ENCODE assay signal across 14 cellular contexts in genomic region chr6:157845493-157846259, GRCh38. TPM values are rescaled to one million over a fixed set of nuclear protein-coding genes. Genes with fewer than 3 reads are reported as not detected.
A peak's percentile ranks its signal among the peaks of the same experiment; 100 is the strongest.
DNase-seq lines count a peak whose midpoint lies in the region; ATAC-seq, FAIRE-seq and TF ChIP-seq lines count a peak whose summit lies in the region.
"Had no signal": no experiment of that assay in that cellular context is flagged by ENCODE, and none has a peak within 500 bp of the region (broad histone marks: within the 10 kb centered on the region; RNA-seq: fewer than 3 reads in every experiment).

No MANE protein-coding gene starts in this region.

- intact Hi-C loops in right lobe of liver (cut with DNase I) = no loop called here

- 85% methylated on average over 6 of the region's 6 CpGs for WGBS in right lobe of liver (ENCODE audit: insufficient coverage, low coverage, low lambda C conversion rate, missing lambda C conversion rate)

- TF ChIP-seq CTCF in RWPE2 (IDR thresholded peaks at IDR 0.05; ENCODE audit: poor library complexity, severe bottlenecking) (no peak), right lobe of liver (IDR thresholded peaks at IDR 0.05) (no peak)

- H3K36me3 ChIP-seq in BLaER1 treated with 17β-estradiol and CSF1 and Interleukin-3, amounts not matched to agents 10 nM and 100 nM = no peaks in the 10 kb centered on the region
- peaks cover 3% of the 10 kb centered on the region; the same call in 1 of the 2 replicates for H3K36me3 ChIP-seq in RWPE2 (ENCODE audit: low read depth)
- H3K36me3 ChIP-seq in right lobe of liver = no peaks in the 10 kb centered on the region
- H3K36me3 ChIP-seq: BE2C had no signal

- H3K4me3 ChIP-seq in BLaER1 treated with 17β-estradiol and CSF1 and Interleukin-3, amounts not matched to agents 10 nM and 100 nM = no peak overlapping the region
- H3K4me3 ChIP-seq in RWPE2 (ENCODE audit: severe bottlenecking) (no peak overlapping the region), right lobe of liver (no peak overlapping the region)

- H3K9ac ChIP-seq in BLaER1 treated with 17β-estradiol and CSF1 and Interleukin-3, amounts not matched to agents 10 nM and 100 nM = peak overlapping the region in 1 of 11 experiments; percentile 42; a peak in 1 of 22 replicates

- peak overlapping the region in 1 of 11 experiments; percentile 4; a peak in 1 of 22 replicates for H3K27ac ChIP-seq in BLaER1 treated with 17β-estradiol and CSF1 and Interleukin-3, amounts not matched to agents 10 nM and 100 nM
- peak overlapping the region; percentile 31 for H3K27ac ChIP-seq in RWPE2 (ENCODE audit: poor library complexity, severe bottlenecking)
- no peak overlapping the region for H3K27ac ChIP-seq in right lobe of liver

- DNase-seq in RWPE2 (ENCODE audit: low spot score) (no peak), right lobe of liver (no peak), SK-N-DZ (ENCODE audit: low spot score) (no peak)
- DNase-seq: activated CD8-positive, alpha-beta memory T cell treated with anti-CD3 and anti-CD28 coated beads, Interleukin-2, amount 50 U/mL, for 48 hours; BE2C; DMS53; NCI-H1930; SHP77 treated with DMSO at 0.1 percent for 48 hours; stimulated activated CD4-positive, alpha-beta T cell treated with anti-CD3 and anti-CD28 coated beads, Interleukin-2, amount 100 ng/mL, for 48 hours had no signal

- H3K27me3 ChIP-seq in BLaER1 treated with 17β-estradiol and CSF1 and Interleukin-3, amounts not matched to agents 10 nM and 100 nM = no peaks in the 10 kb centered on the region
- H3K27me3 ChIP-seq in RWPE2 (ENCODE audit: insufficient read depth, poor library complexity, severe bottlenecking) (no peaks in the 10 kb centered on the region), right lobe of liver (no peaks in the 10 kb centered on the region)
- H3K27me3 ChIP-seq: BE2C had no signal

- H3K4me2 ChIP-seq in BLaER1 treated with 17β-estradiol and CSF1 and Interleukin-3, amounts not matched to agents 10 nM and 100 nM = peak overlapping the region; percentile 11 to 80 (median 47); a peak in 19 of 22 replicates

- TF ChIP-seq POLR2A in right lobe of liver (IDR thresholded peaks at IDR 0.05) = no peak

- H3K9me3 ChIP-seq in BLaER1 treated with 17β-estradiol and CSF1 and Interleukin-3, amounts not matched to agents 10 nM and 100 nM (replicated peaks in 1 of 11) = no peaks in the 10 kb centered on the region
- H3K9me3 ChIP-seq in RWPE2 (ENCODE audit: severe bottlenecking) (no peaks in the 10 kb centered on the region), right lobe of liver (no peaks in the 10 kb centered on the region)
- H3K9me3 ChIP-seq: BE2C had no signal

- ATAC-seq in GM19372 (IDR thresholded peaks at IDR 0.05; ENCODE audit: low read depth, unreplicated experiment) (peak; percentile 23), RWPE2 (ENCODE audit: low read depth) (peak; percentile 46; the same call in 1 of the 3 replicates), right lobe of liver (no peak), HG03139 (IDR thresholded peaks at IDR 0.05; ENCODE audit: unreplicated experiment) (no peak), HG02970 (IDR thresholded peaks at IDR 0.05; ENCODE audit: low FRiP score, unreplicated experiment) (no peak)

- peaks cover 13 to 41% (median 16%) of the 10 kb centered on the region in 10 experiments; a peak in 19 of 20 replicates for H3K4me1 ChIP-seq in BLaER1 treated with 17β-estradiol and CSF1 and Interleukin-3, amounts not matched to agents 10 nM and 100 nM
- H3K4me1 ChIP-seq in RWPE2 (ENCODE audit: insufficient read depth, poor library complexity, severe bottlenecking) (peaks cover 43% of the 10 kb centered on the region), right lobe of liver (peaks cover 0 to 8% (median 3%) of the 10 kb centered on the region in 4 donors)

- H4K20me1 ChIP-seq in BLaER1 treated with 17β-estradiol and CSF1 and Interleukin-3, amounts not matched to agents 10 nM and 100 nM = peaks cover 0 to 100% (median 0%) of the 10 kb centered on the region in 11 experiments; a peak in 6 of 22 replicates

- peak; percentile 30 for FAIRE-seq in islet of Langerhans (lab: Jason Lieb, UNC)

RNA-seq across cellular contexts. Expression of gene SNX9, which starts 22.6 kb away (rescaled TPM):
- 10 to 100 TPM; 24.6 to 38.0 (median 29.3) TPM for total RNA-seq in right lobe of liver
- 4.7 and 5.3 TPM in 2 replicates for polyA plus RNA-seq in SK-N-DZ (2014; cell fraction: cytosol; rRNA removed)
- polyA plus RNA-seq in SK-N-DZ (2014; cell fraction: nucleus; rRNA removed) = 4.4 and 5.5 TPM in 2 replicates

Comparison
In these comparisons a context has a peak if more than half of its experiments do, and no peak if none do; other contexts are left out.
1. ATAC-seq: peak in GM19372 (single experiment) and RWPE2 (single experiment); none in right lobe of liver (0 of 4), HG03139 (single experiment) and HG02970 (single experiment).